In genomic region chr6:169529931-169530761, GRCh38 we compare ENCODE assay signal across 8 cellular contexts.
DNase-seq lines count a peak whose midpoint lies in the region; ATAC-seq and TF ChIP-seq lines count a peak whose summit lies in the region.

No MANE protein-coding gene starts in this region.

- H3K27me3 ChIP-seq in fibroblast of lung (ENCODE audit: control insufficient read depth, insufficient read depth, low read length) (no peaks in the 10 kb centered on the region), thyroid gland (no peaks in the 10 kb centered on the region)

- no peak overlapping the region for H3K4me3 Mint-ChIP-seq in type B pancreatic cell

- 78 to 82% methylated on average over 13 of the region's 13 CpGs for WGBS in thyroid gland, 2 donors

- no peaks in the 10 kb centered on the region for H4K20me1 ChIP-seq in fibroblast of lung (ENCODE audit: control insufficient read depth, extremely low read depth, insufficient read depth, low read length)

- H3K4me1 ChIP-seq in fibroblast of lung (ENCODE audit: control insufficient read depth, extremely low read depth, insufficient read depth, low read length), result peaks cover 11% of the 10 kb centered on the region
- H3K4me1 ChIP-seq in thyroid gland, result no peaks in the 10 kb centered on the region

- H3K4me3 ChIP-seq in fibroblast of lung (replicated peaks in 1 of 4; ENCODE audit: control extremely low read depth in 1 of 4, insufficient read depth in 1 of 4, low read depth in 3 of 4, low read length in 4 of 4) (no peak overlapping the region), thyroid gland (replicated peaks in 1 of 3) (no peak overlapping the region)

- H3K36me3 ChIP-seq in fibroblast of lung (ENCODE audit: control insufficient read depth, insufficient read depth, low read length), result no peaks in the 10 kb centered on the region
- no peaks in the 10 kb centered on the region for H3K36me3 ChIP-seq in thyroid gland

- intact Hi-C loops in sciatic nerve (cut with DNase I), result no loop called here
- intact Hi-C loops in thyroid gland (cut with DNase I), result no loop called here

- TF ChIP-seq POLR2A in thyroid gland (IDR thresholded peaks at IDR 0.05), result no peak

- peak overlapping the region; percentile 10 for H2AFZ ChIP-seq in fibroblast of lung (ENCODE audit: low read length)

- TF ChIP-seq CTCF in fibroblast of lung (conservative IDR thresholded peaks at IDR 0.05 in 1 of 2, IDR thresholded peaks at IDR 0.05 in 1 of 2; ENCODE audit: low read depth in 1 of 2, low read length in 2 of 2) (no peak), thyroid gland (IDR thresholded peaks at IDR 0.05) (no peak), type B pancreatic cell (conservative IDR thresholded peaks at IDR 0.05) (no peak)

- no peaks in the 10 kb centered on the region for H3K27me3 Mint-ChIP-seq in type B pancreatic cell

- peaks cover 7% of the 10 kb centered on the region for H3K9me3 Mint-ChIP-seq in type B pancreatic cell

- H3K9me3 ChIP-seq in fibroblast of lung (ENCODE audit: control insufficient read depth, insufficient read depth, low read depth, low read length), result peaks cover 2% of the 10 kb centered on the region
- no peaks in the 10 kb centered on the region for H3K9me3 ChIP-seq in thyroid gland

- peak; percentile 88 for ATAC-seq in sciatic nerve
- ATAC-seq in GM18517 (IDR thresholded peaks at IDR 0.05; ENCODE audit: unreplicated experiment), result no peak
- ATAC-seq in HG03571 (IDR thresholded peaks at IDR 0.05; ENCODE audit: unreplicated experiment), result no peak

- H3K27ac Mint-ChIP-seq in type B pancreatic cell, result no peak overlapping the region

- DNase-seq in GM04503 (ENCODE audit: low read depth) (peak; percentile 91), RPMI7951 (ENCODE audit: low read depth) (peak; percentile 74), fibroblast of lung (ENCODE audit: low read depth in 2 of 2) (peak; percentile 89 to 96), sciatic nerve (ENCODE audit: low spot score) (no peak), thyroid gland (no peak), type B pancreatic cell (ENCODE audit: extremely low spot score, unreplicated experiment) (no peak)

- H3K27ac ChIP-seq in fibroblast of lung (ENCODE audit: insufficient read depth, low read length) (peak overlapping the region; percentile 39), thyroid gland (no peak overlapping the region)

- H3K9ac ChIP-seq in fibroblast of lung (ENCODE audit: insufficient read depth, low read length), result no peak overlapping the region

- H3K4me1 Mint-ChIP-seq in type B pancreatic cell (ENCODE audit: unreplicated experiment), result no peaks in the 10 kb centered on the region

- H3K4me2 ChIP-seq in fibroblast of lung (ENCODE audit: extremely low read depth, insufficient read depth, low read length), result peak overlapping the region; percentile 60

- no peaks in the 10 kb centered on the region for H3K79me2 ChIP-seq in fibroblast of lung (ENCODE audit: control insufficient read depth, insufficient read depth, low read length)

- H3K36me3 Mint-ChIP-seq in type B pancreatic cell, result peaks cover 7% of the 10 kb centered on the region

Comparison
In these comparisons a context has a peak if more than half of its experiments do, and no peak if none do; other contexts are left out.
1. DNase-seq: peak in GM04503 (single experiment), RPMI7951 (single experiment) and fibroblast of lung (2 of 2); none in sciatic nerve (single experiment), thyroid gland (0 of 2) and type B pancreatic cell (single experiment).